Comparison of ENCODE assay signal across 8 cellular contexts in genomic region chr4:82431026-82431745, GRCh38. TPM values are rescaled to one million over a fixed set of nuclear protein-coding genes. Genes with fewer than 3 reads are reported as not detected.
A peak's percentile ranks its signal among the peaks of the same experiment; 100 is the strongest.
DNase-seq lines count a peak whose midpoint lies in the region; ATAC-seq and TF ChIP-seq lines count a peak whose summit lies in the region.

No MANE protein-coding gene starts in this region.

- TF ChIP-seq CTCF in left ventricle myocardium inferior (IDR thresholded peaks at IDR 0.05; ENCODE audit: borderline replicate concordance) (no peak), retinal pigment epithelial cell (conservative IDR thresholded peaks at IDR 0.05; ENCODE audit: low read depth, low read length) (no peak)

- no peak for DNase-seq in left ventricle myocardium inferior
- no peak for DNase-seq in Right ventricle myocardium inferior (ENCODE audit: missing footprints)
- peak; percentile 9 for DNase-seq in NCI-H345 treated with DMSO at 0.1 percent for 48 hours (lab: John Stamatoyannopoulos, UW; ENCODE audit: unreplicated experiment)
- peak; percentile 43 for DNase-seq in activated naive CD4-positive, alpha-beta T cell treated with Interleukin-2 at 50 U/mL for 16 hours
- DNase-seq in head of caudate nucleus = peak in 36 of 42 donors; percentile 13 to 70 (median 41)
- DNase-seq in retinal pigment epithelial cell (ENCODE audit: low read depth) = no peak
- DNase-seq in NCI-H1048 (lab: John Stamatoyannopoulos, UW) = no peak
- no peak for DNase-seq in SK-N-DZ (ENCODE audit: low spot score)

- ATAC-seq in Right ventricle myocardium inferior = no peak

- H3K4me1 ChIP-seq in left ventricle myocardium inferior = peaks cover 57% of the 10 kb centered on the region

- peak overlapping the region; percentile 98 for H3K27ac ChIP-seq in left ventricle myocardium inferior (replicated peaks)

- H3K4me3 ChIP-seq in left ventricle myocardium inferior (peak overlapping the region; percentile 94), retinal pigment epithelial cell (ENCODE audit: low read length) (peak overlapping the region; percentile 88)

- peaks cover 20% of the 10 kb centered on the region for H3K36me3 ChIP-seq in left ventricle myocardium inferior

- intact Hi-C loops in left ventricle myocardium inferior (cut with micrococcal nuclease) = no loop called here
- intact Hi-C loops in Right ventricle myocardium inferior (cut with DNase I) = loop anchor here (2.0 kb wide), 1 partner anchor 146 kb away; no protein-coding TSS in a partner anchor
- intact Hi-C loops in head of caudate nucleus (cut with DNase I) = loop anchor here (5.0 kb wide), 2 partner anchors 144 to 581 kb away; partner anchors contain the start of gene LIN54

- no peaks in the 10 kb centered on the region for H3K27me3 ChIP-seq in left ventricle myocardium inferior (ENCODE audit: low read depth)

- no peaks in the 10 kb centered on the region for H3K9me3 ChIP-seq in left ventricle myocardium inferior (replicated peaks)

RNA-seq across cellular contexts. Expression of gene ENOPH1, which starts 0.8 kb away (rescaled TPM):
- total RNA-seq in left ventricle myocardium inferior (16.2 TPM), Right ventricle myocardium inferior (14.6 TPM)
- 113 and 116 TPM in 2 replicates for polyA plus RNA-seq in SK-N-DZ (2014; cell fraction: cytosol; rRNA removed)
- polyA plus RNA-seq in SK-N-DZ (2014; cell fraction: nucleus; rRNA removed) = 53.1 and 66.1 TPM in 2 replicates

RNA-seq across cellular contexts. Expression of gene HNRNPDL, which starts 0.9 kb away (rescaled TPM):
- total RNA-seq in left ventricle myocardium inferior (93.5 TPM), Right ventricle myocardium inferior (103 TPM)
- 542 and 545 TPM in 2 replicates for polyA plus RNA-seq in SK-N-DZ (2014; cell fraction: cytosol; rRNA removed)
- polyA plus RNA-seq in SK-N-DZ (2014; cell fraction: nucleus; rRNA removed) = 637 and 848 TPM in 2 replicates

RNA-seq across cellular contexts. Expression of gene HNRNPD, which starts 57.4 kb away (rescaled TPM):
- 93.0 TPM for total RNA-seq in left ventricle myocardium inferior
- 111 TPM for total RNA-seq in Right ventricle myocardium inferior
- polyA plus RNA-seq in SK-N-DZ (2014; cell fraction: cytosol; rRNA removed) = 49.2 and 90.0 TPM in 2 replicates
- polyA plus RNA-seq in SK-N-DZ (2014; cell fraction: nucleus; rRNA removed) = 73.0 and 191 TPM in 2 replicates

Comparison
In these comparisons a context has a peak if more than half of its experiments do, and no peak if none do; other contexts are left out.
1. DNase-seq: peak in NCI-H345 treated with DMSO at 0.1 percent for 48 hours (single experiment), activated naive CD4-positive, alpha-beta T cell treated with Interleukin-2 at 50 U/mL for 16 hours (single experiment) and head of caudate nucleus (36 of 42); none in left ventricle myocardium inferior (single experiment), Right ventricle myocardium inferior (single experiment), retinal pigment epithelial cell (single experiment), NCI-H1048 (single experiment) and SK-N-DZ (single experiment).